In genomic region chr4:8732681-8733243, GRCh38 we compare ENCODE assay signal across 18 cellular contexts.
"Had no signal": no experiment of that assay in that cellular context is flagged by ENCODE, and none has a peak within 500 bp of the region (broad histone marks: within the 10 kb centered on the region; RNA-seq: fewer than 3 reads in every experiment).

No MANE protein-coding gene starts in this region.

- H3K9me3 ChIP-seq: adrenal gland had no signal

- ATAC-seq: activated CD8-positive, alpha-beta T cell treated with anti-CD3 and anti-CD28 coated beads, Interleukin-2, amount 10 ng/mL, durations not matched to agents 7 days and 5 days; WTC11 had no signal

- DNase-seq: activated CD4-positive, alpha-beta T cell treated with anti-CD3 and anti-CD28 coated beads for 48 hours; activated CD4-positive, alpha-beta T cell treated with anti-CD3 and anti-CD28 coated beads, Interleukin-2, amount 50 U/mL, for 4 hours; activated CD4-positive, CD25-positive, alpha-beta regulatory T cell treated with anti-CD3 and anti-CD28 coated beads, Interleukin-2, amount 50 U/mL, for 72 hours; activated CD8-positive, alpha-beta T cell treated with anti-CD3 and anti-CD28 coated beads, Interleukin-2, amount 10 ng/mL, durations not matched to agents 7 days and 5 days; activated naive CD4-positive, alpha-beta T cell treated with anti-CD3 and anti-CD28 coated beads, Interleukin-2, amount 50 U/mL, for 16 hours; activated naive CD8-positive, alpha-beta T cell treated with anti-CD3 and anti-CD28 coated beads, Interleukin-2, amount 10 ng/mL, durations not matched to agents 7 days and 5 days; aorta; Kasumi-1; KBM-7; NCI-H1105 treated with DMSO at 0.1 percent for 48 hours; NCI-H1436 treated with DMSO at 0.1 percent for 48 hours; NCI-H187; NCI-H2081; NCI-H524; SHP77 treated with DMSO at 0.1 percent for 48 hours had no signal

- H3K27me3 ChIP-seq: adrenal gland had no signal

- H3K4me1 ChIP-seq: adrenal gland, breast epithelium had no signal

- H3K4me3 ChIP-seq: adrenal gland, breast epithelium had no signal

- H3K36me3 ChIP-seq: adrenal gland, breast epithelium had no signal

- H3K27ac ChIP-seq: adrenal gland, breast epithelium had no signal
